9 cellular contexts compared by ENCODE assay signal in genomic region chr12:3034067-3034750, GRCh38. TPM values are rescaled to one million over a fixed set of nuclear protein-coding genes. Genes with fewer than 3 reads are reported as not detected.
DNase-seq lines count a peak whose midpoint lies in the region; ATAC-seq, FAIRE-seq and TF ChIP-seq lines count a peak whose summit lies in the region.
"Had no signal": no experiment of that assay in that cellular context is flagged by ENCODE, and none has a peak within 500 bp of the region (broad histone marks: within the 10 kb centered on the region; RNA-seq: fewer than 3 reads in every experiment).

No MANE protein-coding gene starts in this region.

- TF ChIP-seq CTCF in CD4-positive, alpha-beta T cell (IDR thresholded peaks at IDR 0.05), result peak; percentile 9
- peak; percentile 66 to 76 (median 74) for TF ChIP-seq CTCF in nephron (IDR thresholded peaks at IDR 0.05; ENCODE audit: unreplicated experiment in 3 of 3)
- peak; percentile 54 to 73 (median 66) for TF ChIP-seq CTCF in upper lobe of left lung (IDR thresholded peaks at IDR 0.05)

- no peak overlapping the region for H3K27ac ChIP-seq in CD4-positive, alpha-beta T cell (ENCODE audit: low read depth, low read length)
- no peak overlapping the region for H3K27ac ChIP-seq in upper lobe of left lung

- no peaks in the 10 kb centered on the region for H3K9me3 ChIP-seq in CD4-positive, alpha-beta T cell (ENCODE audit: control insufficient read depth, low read length)
- H3K9me3 ChIP-seq in upper lobe of left lung, result no peaks in the 10 kb centered on the region

- no peaks in the 10 kb centered on the region for H3K9me3 Mint-ChIP-seq in CD4-positive, alpha-beta T cell
- no peaks in the 10 kb centered on the region for H3K9me3 Mint-ChIP-seq in activated CD4-positive, alpha-beta T cell treated with anti-CD3 and anti-CD28 coated beads, Interleukin-2, amount 10 ng/mL, durations not matched to agents 24 days and 14 days
- H3K9me3 Mint-ChIP-seq in nephron, result no peaks in the 10 kb centered on the region
- H3K9me3 Mint-ChIP-seq: T-helper 1 cell treated with Interleukin-12 subunit alpha and Interleukin-12 subunit beta and Interleukin-4 antibody, amounts not matched to agents 30 μg/mL and 1 μg/mL, for 36 hours had no signal

- CTCF ChIA-PET in CD4-positive, alpha-beta T cell (lab: Charles Lee), result no interaction called here

- POLR2A ChIA-PET in CD4-positive, alpha-beta T cell (lab: Charles Lee), result no interaction called here

- peaks cover 3 to 56% (median 15%) of the 10 kb centered on the region in 4 donors for H3K36me3 ChIP-seq in upper lobe of left lung

- peaks cover 6% of the 10 kb centered on the region for H3K27me3 Mint-ChIP-seq in CD4-positive, alpha-beta T cell
- H3K27me3 Mint-ChIP-seq in activated CD4-positive, alpha-beta T cell treated with anti-CD3 and anti-CD28 coated beads, Interleukin-2, amount 10 ng/mL, durations not matched to agents 24 days and 14 days, result no peaks in the 10 kb centered on the region
- peaks cover 3% of the 10 kb centered on the region for H3K27me3 Mint-ChIP-seq in nephron (ENCODE audit: low read depth)

- no peaks in the 10 kb centered on the region for H3K27me3 ChIP-seq in CD4-positive, alpha-beta T cell (ENCODE audit: control insufficient read depth, insufficient read depth, low read length)
- no peaks in the 10 kb centered on the region for H3K27me3 ChIP-seq in upper lobe of left lung

- no peak for TF ChIP-seq POLR2A in upper lobe of left lung (IDR thresholded peaks at IDR 0.05)

- peaks cover 3 to 14% (median 8%) of the 10 kb centered on the region in 4 donors for H3K4me1 ChIP-seq in upper lobe of left lung

- no peak for TF ChIP-seq EP300 in upper lobe of left lung (IDR thresholded peaks at IDR 0.05)

- H3K4me1 Mint-ChIP-seq in CD4-positive, alpha-beta T cell (ENCODE audit: low read depth), result no peaks in the 10 kb centered on the region
- no peaks in the 10 kb centered on the region for H3K4me1 Mint-ChIP-seq in activated CD4-positive, alpha-beta T cell treated with anti-CD3 and anti-CD28 coated beads, Interleukin-2, amount 10 ng/mL, durations not matched to agents 24 days and 14 days
- peaks cover 65% of the 10 kb centered on the region for H3K4me1 Mint-ChIP-seq in nephron

- no peak for ATAC-seq in CD4-positive, alpha-beta T cell (ENCODE audit: poor library complexity)
- ATAC-seq in upper lobe of left lung (ENCODE audit: low FRiP score in 2 of 2) (peak in 1 of 2 donors; percentile 58), GM18907 (IDR thresholded peaks at IDR 0.05; ENCODE audit: unreplicated experiment) (no peak)

- H3K4me3 Mint-ChIP-seq in CD4-positive, alpha-beta T cell, result no peak overlapping the region
- no peak overlapping the region for H3K4me3 Mint-ChIP-seq in activated CD4-positive, alpha-beta T cell treated with anti-CD3 and anti-CD28 coated beads, Interleukin-2, amount 10 ng/mL, durations not matched to agents 24 days and 14 days
- H3K4me3 Mint-ChIP-seq in nephron, result peak overlapping the region; percentile 11 to 59 (median 28)
- H3K4me3 Mint-ChIP-seq: T-helper 1 cell treated with Interleukin-12 subunit alpha and Interleukin-12 subunit beta and Interleukin-4 antibody, amounts not matched to agents 30 μg/mL and 1 μg/mL, for 36 hours had no signal

- H3K36me3 Mint-ChIP-seq in CD4-positive, alpha-beta T cell (ENCODE audit: low read depth), result no peaks in the 10 kb centered on the region
- H3K36me3 Mint-ChIP-seq in activated CD4-positive, alpha-beta T cell treated with anti-CD3 and anti-CD28 coated beads, Interleukin-2, amount 10 ng/mL, durations not matched to agents 24 days and 14 days (ENCODE audit: low read depth), result no peaks in the 10 kb centered on the region
- H3K36me3 Mint-ChIP-seq in nephron (ENCODE audit: low read depth), result peaks cover 5% of the 10 kb centered on the region

- intact Hi-C loops in CD4-positive, alpha-beta T cell (cut with DNase I, micrococcal nuclease), result no loop called here
- intact Hi-C loops in activated CD4-positive, alpha-beta T cell treated with anti-CD3 and anti-CD28 coated beads, Interleukin-2, amount 10 ng/mL, durations not matched to agents 24 days and 14 days (cut with micrococcal nuclease), result no loop called here

- 38 to 59% methylated on average over 5 to 10 of the region's 10 CpGs for WGBS in upper lobe of left lung, 2 donors

- no peak overlapping the region for H3K27ac Mint-ChIP-seq in CD4-positive, alpha-beta T cell
- H3K27ac Mint-ChIP-seq in activated CD4-positive, alpha-beta T cell treated with anti-CD3 and anti-CD28 coated beads, Interleukin-2, amount 10 ng/mL, durations not matched to agents 24 days and 14 days, result no peak overlapping the region
- H3K27ac Mint-ChIP-seq in nephron, result peak overlapping the region; percentile 81 to 94 (median 86)
- H3K27ac Mint-ChIP-seq: T-helper 1 cell treated with Interleukin-12 subunit alpha and Interleukin-12 subunit beta and Interleukin-4 antibody, amounts not matched to agents 30 μg/mL and 1 μg/mL, for 36 hours had no signal

- peak; percentile 79 for FAIRE-seq in GM19239 (lab: Jason Lieb, UNC)

- no peak for DNase-seq in CD4-positive, alpha-beta T cell
- DNase-seq in GM19239 (ENCODE audit: insufficient read length, low spot score), result peak; percentile 64
- DNase-seq in NCI-H1694 treated with DMSO at 0.1 percent for 48 hours (lab: John Stamatoyannopoulos, UW), result peak; percentile 75
- DNase-seq in activated CD4-positive, alpha-beta T cell treated with anti-CD3 and anti-CD28 coated beads, Interleukin-2, amount 10 ng/mL, durations not matched to agents 24 days and 14 days, result peak; percentile 81
- DNase-seq in fibroblast of gingiva (ENCODE audit: low read depth), result peak; percentile 52
- DNase-seq in upper lobe of left lung, result peak in 1 of 2 donors; percentile 40

- H3K4me3 ChIP-seq in upper lobe of left lung, result no peak overlapping the region

RNA-seq across cellular contexts. Expression of gene TSPAN9, which starts 43.0 kb away (rescaled TPM):
- total RNA-seq in CD4-positive, alpha-beta T cell, result 1 to 10 TPM in 1 of 2 experiments, under 1 TPM in 1; 0.82 to 1.3 TPM
- total RNA-seq in activated CD4-positive, alpha-beta T cell treated with anti-CD3 and anti-CD28 coated beads, Interleukin-2, amount 10 ng/mL, durations not matched to agents 24 days and 14 days, result 0.09 and 1.0 TPM in 2 replicates
- total RNA-seq in upper lobe of left lung, result 10 to 100 TPM; 25.2 to 62.9 (median 44.2) TPM

Comparison
In these comparisons a context has a peak if more than half of its experiments do, and no peak if none do; other contexts are left out.
1. DNase-seq: peak in GM19239 (single experiment), NCI-H1694 treated with DMSO at 0.1 percent for 48 hours (single experiment), activated CD4-positive, alpha-beta T cell treated with anti-CD3 and anti-CD28 coated beads, Interleukin-2, amount 10 ng/mL, durations not matched to agents 24 days and 14 days (single experiment) and fibroblast of gingiva (single experiment); none in CD4-positive, alpha-beta T cell (0 of 10).
2. H3K27ac Mint-ChIP-seq: peak in nephron (3 of 3); none in CD4-positive, alpha-beta T cell (single experiment) and activated CD4-positive, alpha-beta T cell treated with anti-CD3 and anti-CD28 coated beads, Interleukin-2, amount 10 ng/mL, durations not matched to agents 24 days and 14 days (single experiment).
3. H3K4me3 Mint-ChIP-seq: peak in nephron (3 of 3); none in CD4-positive, alpha-beta T cell (single experiment) and activated CD4-positive, alpha-beta T cell treated with anti-CD3 and anti-CD28 coated beads, Interleukin-2, amount 10 ng/mL, durations not matched to agents 24 days and 14 days (single experiment).
4. CTCF ChIP-seq: peak in every context shown above with its lines; median percentile 74 in nephron; 66 in upper lobe of left lung; 9 in CD4-positive, alpha-beta T cell.
5. RNA of gene TSPAN9, which starts 43.0 kb away (total RNA-seq): 25.2 to 62.9 TPM in upper lobe of left lung; 0.82 to 1.3 TPM in CD4-positive, alpha-beta T cell and 0.09 to 1.0 TPM in activated CD4-positive, alpha-beta T cell treated with anti-CD3 and anti-CD28 coated beads, Interleukin-2, amount 10 ng/mL, durations not matched to agents 24 days and 14 days; every median in the first group is over 10 times any median in the second.